Comparison of ENCODE assay signal across 1 cellular context in genomic region chr17:29163563-29163962, GRCh38.
TF ChIP-seq lines count a peak whose summit lies in the region.

No MANE protein-coding gene starts in this region.

TF ChIP-seq in IMR-90, 13 proteins besides CTCF, POLR2A, EP300 and RAD21:
- TF ChIP-seq FOS (IDR thresholded peaks at IDR 0.05; ENCODE audit: low read depth, low read length) (no peak), BHLHE40 (IDR thresholded peaks at IDR 0.05; ENCODE audit: low read depth, low read length) (no peak), CHD1 (IDR thresholded peaks at IDR 0.05; ENCODE audit: low read depth, low read length) (no peak), SMC3 (IDR thresholded peaks at IDR 0.05; ENCODE audit: low read depth, low read length) (no peak), MAZ (IDR thresholded peaks at IDR 0.05; ENCODE audit: borderline replicate concordance, low read depth, low read length) (no peak), RFX5 (IDR thresholded peaks at IDR 0.05; ENCODE audit: low read depth, low read length) (no peak), MAFK (IDR thresholded peaks at IDR 0.05; ENCODE audit: low read depth, low read length) (no peak), NFE2L2 (IDR thresholded peaks at IDR 0.05; ENCODE audit: low read depth, low read length) (no peak), USF2 (IDR thresholded peaks at IDR 0.05; ENCODE audit: low read depth, low read length) (no peak), RCOR1 (IDR thresholded peaks at IDR 0.05; ENCODE audit: insufficient replicate concordance, low read length) (no peak)
TF ChIP-seq in IMR-90: peak in this region for 0.
